Comparison of ENCODE assay signal across 34 cellular contexts in the genomic region with DNA sequence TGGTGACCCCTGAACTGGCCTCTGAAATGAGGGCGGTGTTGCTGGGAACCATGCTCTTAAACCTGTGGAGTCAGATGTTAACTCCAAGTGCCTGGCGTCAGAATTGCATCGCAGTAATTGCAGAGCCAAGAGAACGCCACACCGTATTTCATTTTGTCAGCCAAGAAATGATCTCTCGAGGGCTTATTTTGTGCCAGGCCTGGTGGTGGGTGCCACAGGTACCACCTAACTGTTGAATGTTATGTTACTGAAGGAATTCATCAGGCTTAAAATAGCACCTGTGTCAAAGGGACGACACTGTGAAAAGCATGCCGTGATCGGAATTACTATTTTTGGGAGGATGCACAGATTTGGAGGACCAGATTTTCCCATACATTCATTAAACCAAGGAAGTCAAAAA.
"Had no signal": no experiment of that assay in that cellular context is flagged by ENCODE, and none has a peak within 500 bp of the region (broad histone marks: within the 10 kb centered on the region; RNA-seq: fewer than 3 reads in every experiment).

No MANE protein-coding gene starts in this region.

- H3K9me3 ChIP-seq: MG63 had no signal

- H3K36me3 ChIP-seq: MG63 had no signal

- H3K4me3 ChIP-seq: MG63 had no signal

- DNase-seq: Karpas-422, Kasumi-1, MG63, MM.1S, MV-4-11, NCI-H1048, NCI-H1092, NCI-H1092 treated with DMSO at 0.1 percent for 48 hours, NCI-H1105, NCI-H1105 treated with DMSO at 0.1 percent for 48 hours, NCI-H1417, NCI-H1417 treated with DMSO at 0.1 percent for 48 hours, NCI-H1436, NCI-H1436 treated with DMSO at 0.1 percent for 48 hours, NCI-H146, NCI-H1694, NCI-H1694 treated with DMSO at 0.1 percent for 48 hours, NCI-H187, NCI-H187 treated with DMSO at 0.1 percent for 48 hours, NCI-H1930, NCI-H2029, NCI-H2029 treated with DMSO at 0.1 percent for 48 hours, NCI-H2081, NCI-H2081 treated with DMSO at 0.1 percent for 48 hours, NCI-H2107, NCI-H2171, NCI-H2171 treated with DMSO at 0.1 percent for 48 hours, NCI-H2227 treated with DMSO at 0.1 percent for 48 hours, NCI-H226, NCI-H345, NCI-H446, NCI-H446 treated with DMSO at 0.1 percent for 48 hours, NCI-H510A, NCI-H510A treated with DMSO at 0.1 percent for 48 hours had no signal
